ENCODE assay signal across 15 cellular contexts in the genomic region with DNA sequence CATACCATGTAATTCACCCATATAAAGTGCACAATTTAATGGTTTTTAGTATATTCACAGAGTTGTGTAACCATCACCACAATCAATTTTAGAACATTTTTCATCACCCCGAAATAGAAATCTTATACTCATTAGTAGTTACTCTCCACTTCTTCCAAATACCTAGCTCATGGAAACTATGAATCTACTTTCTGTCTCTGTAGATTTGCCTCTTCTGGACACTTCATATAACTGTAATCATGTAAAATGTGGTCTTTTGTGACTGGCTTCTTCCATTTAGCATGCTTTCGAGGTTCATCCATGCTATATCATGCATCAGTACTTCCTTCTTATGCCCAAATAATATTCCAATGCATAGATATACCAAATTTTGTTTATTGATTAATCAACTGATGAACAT. TPM values are rescaled to one million over a fixed set of nuclear protein-coding genes. Genes with fewer than 3 reads are reported as not detected.
A peak's percentile ranks its signal among the peaks of the same experiment; 100 is the strongest.
DNase-seq lines count a peak whose midpoint lies in the region; ATAC-seq lines count a peak whose summit lies in the region.
"Had no signal": no experiment of that assay in that cellular context is flagged by ENCODE, and none has a peak within 500 bp of the region (broad histone marks: within the 10 kb centered on the region; RNA-seq: fewer than 3 reads in every experiment).

No MANE protein-coding gene starts in this region.

- H3K27ac Mint-ChIP-seq in activated naive CD4-positive, alpha-beta T cell treated with anti-CD3 and anti-CD28 coated beads, Interleukin-2, amount 50 U/mL, for 72 hours: no peak overlapping the region
- H3K27ac Mint-ChIP-seq in stimulated activated naive B cell treated with anti-CD40 and anti-IgM and Interleukin-4, amounts not matched to agents 10 μg/mL and 1 μg/mL and 100 μg/mL, for 72 hours: no peak overlapping the region
- H3K27ac Mint-ChIP-seq: CD14-positive monocyte; CD8-positive, alpha-beta T cell had no signal

- ATAC-seq in activated CD4-positive, CD25-positive, alpha-beta regulatory T cell treated with anti-CD3 and anti-CD28 coated beads, Interleukin-2, amount 50 U/mL, for 24 hours: peak; percentile 44 to 50
- ATAC-seq in activated naive CD4-positive, alpha-beta T cell treated with anti-CD3 and anti-CD28 coated beads, Interleukin-2, amount 50 U/mL, for 72 hours: peak; percentile 14 to 39
- ATAC-seq in stimulated activated naive B cell treated with anti-CD40 and anti-IgM and Interleukin-4, amounts not matched to agents 10 μg/mL and 1 μg/mL and 100 μg/mL, for 72 hours (replicated peaks): peak; percentile 25 to 51
- ATAC-seq: CD8-positive, alpha-beta T cell; HCT116 had no signal

- H3K4me1 Mint-ChIP-seq in stimulated activated naive B cell treated with anti-CD40 and anti-IgM and Interleukin-4, amounts not matched to agents 10 μg/mL and 1 μg/mL and 100 μg/mL, for 72 hours: peaks cover 11 to 22% of the 10 kb centered on the region in 2 donors

- H3K4me3 Mint-ChIP-seq in stimulated activated naive B cell treated with anti-CD40 and anti-IgM and Interleukin-4, amounts not matched to agents 10 μg/mL and 1 μg/mL and 100 μg/mL, for 72 hours: no peak overlapping the region
- H3K4me3 Mint-ChIP-seq: CD14-positive monocyte; CD8-positive, alpha-beta T cell had no signal

- no peaks in the 10 kb centered on the region for H3K27me3 Mint-ChIP-seq in stimulated activated naive B cell treated with anti-CD40 and anti-IgM and Interleukin-4, amounts not matched to agents 10 μg/mL and 1 μg/mL and 100 μg/mL, for 72 hours

- DNase-seq in activated CD4-positive, CD25-positive, alpha-beta regulatory T cell treated with anti-CD3 and anti-CD28 coated beads, Interleukin-2, amount 50 U/mL, for 72 hours: no peak
- DNase-seq in activated naive CD4-positive, alpha-beta T cell treated with anti-CD3 and anti-CD28 coated beads, Interleukin-2, amount 50 U/mL, for 72 hours (ENCODE audit: low spot score in 2 of 2): no peak
- no peak for DNase-seq in activated naive CD4-positive, alpha-beta T cell treated with anti-CD3 and anti-CD28 coated beads, Interleukin-2, amount 50 U/mL, for 16 hours
- no peak for DNase-seq in stimulated activated naive B cell treated with anti-CD40 and anti-IgM and Interleukin-4, amounts not matched to agents 10 μg/mL and 1 μg/mL and 100 μg/mL, for 72 hours
- DNase-seq in amniotic stem cell (lab: John Stamatoyannopoulos, UW) (no peak), T-helper 1 cell (no peak)
- DNase-seq: CD8-positive, alpha-beta T cell; COR-L47; DMS153; DMS79 treated with DMSO at 0.1 percent for 48 hours; EL; GM23248 had no signal

- no peaks in the 10 kb centered on the region for H3K36me3 Mint-ChIP-seq in activated naive CD4-positive, alpha-beta T cell treated with anti-CD3 and anti-CD28 coated beads, Interleukin-2, amount 50 U/mL, for 72 hours
- peaks cover 0 to 4% of the 10 kb centered on the region in 2 donors for H3K36me3 Mint-ChIP-seq in stimulated activated naive B cell treated with anti-CD40 and anti-IgM and Interleukin-4, amounts not matched to agents 10 μg/mL and 1 μg/mL and 100 μg/mL, for 72 hours
- H3K36me3 Mint-ChIP-seq: CD14-positive monocyte; CD8-positive, alpha-beta T cell had no signal

- H3K9me3 Mint-ChIP-seq in activated naive CD4-positive, alpha-beta T cell treated with anti-CD3 and anti-CD28 coated beads, Interleukin-2, amount 50 U/mL, for 72 hours: no peaks in the 10 kb centered on the region
- H3K9me3 Mint-ChIP-seq in stimulated activated naive B cell treated with anti-CD40 and anti-IgM and Interleukin-4, amounts not matched to agents 10 μg/mL and 1 μg/mL and 100 μg/mL, for 72 hours: peaks cover 0 to 2% of the 10 kb centered on the region in 2 donors
- H3K9me3 Mint-ChIP-seq: CD8-positive, alpha-beta T cell had no signal

RNA-seq across cellular contexts. Expression of a gene that starts 10.8 kb away (rescaled TPM):
- total RNA-seq in activated naive CD4-positive, alpha-beta T cell treated with anti-CD3 and anti-CD28 coated beads, Interleukin-2, amount 50 U/mL, for 72 hours: under 1 TPM in 1 of 2 donors, not detected in 1; 0.35 TPM
- total RNA-seq: GM23248 had no signal

RNA-seq across cellular contexts. Expression of a gene that starts 10.9 kb away (rescaled TPM):
- total RNA-seq in activated naive CD4-positive, alpha-beta T cell treated with anti-CD3 and anti-CD28 coated beads, Interleukin-2, amount 50 U/mL, for 72 hours: 10 to 100 TPM; 10.6 to 15.6 TPM
